In the genomic region with DNA sequence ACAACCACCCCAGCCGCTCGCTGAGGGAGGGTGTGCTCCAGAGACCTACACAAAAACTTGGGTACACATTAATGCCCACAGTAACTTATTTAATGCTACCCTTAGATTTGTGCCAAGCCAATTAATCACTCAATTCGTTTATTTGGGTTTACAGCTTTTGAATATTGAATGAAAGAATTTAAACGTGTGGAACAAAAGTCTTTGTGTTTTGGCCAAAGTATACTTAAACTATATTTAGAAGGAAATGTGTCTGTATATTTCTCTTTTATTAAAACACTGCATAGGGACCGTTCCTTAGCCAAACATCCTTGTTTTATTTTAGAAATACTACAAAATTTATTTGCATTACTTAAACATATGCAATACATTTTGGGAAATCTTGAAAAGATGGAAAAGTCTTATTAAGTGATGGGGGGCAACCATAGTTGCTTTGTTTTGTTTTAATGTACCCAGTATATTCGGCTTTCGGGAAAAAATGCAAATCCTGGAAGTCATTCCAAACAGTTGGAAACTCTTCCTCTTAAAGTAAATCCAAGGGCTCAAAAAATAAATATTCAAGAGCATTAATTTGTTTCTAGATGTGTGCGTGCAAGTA, we compare ENCODE assay signal across 11 cellular contexts. TPM values are rescaled to one million over a fixed set of nuclear protein-coding genes. Genes with fewer than 3 reads are reported as not detected.
A peak's percentile ranks its signal among the peaks of the same experiment; 100 is the strongest.
DNase-seq lines count a peak whose midpoint lies in the region; ATAC-seq, FAIRE-seq and TF ChIP-seq lines count a peak whose summit lies in the region.
"Had no signal": no experiment of that assay in that cellular context is flagged by ENCODE, and none has a peak within 500 bp of the region (broad histone marks: within the 10 kb centered on the region; RNA-seq: fewer than 3 reads in every experiment).

No MANE protein-coding gene starts in this region.

- TF ChIP-seq CTCF in HFFc6 (IDR thresholded peaks at IDR 0.05) (no peak), GM12878 (IDR thresholded peaks at IDR 0.05 in 2 of 3, conservative IDR thresholded peaks at IDR 0.05 in 1 of 3; ENCODE audit: control insufficient read depth in 2 of 3, extremely low read depth in 1 of 3, insufficient read depth in 1 of 3, low read depth in 3 of 3, low read length in 3 of 3) (no peak), foreskin fibroblast (IDR thresholded peaks at IDR 0.05; ENCODE audit: low read depth, low read length) (no peak)

- H3K27ac Mint-ChIP-seq in HFFc6 = no peak overlapping the region

- H3K36me3 ChIP-seq in GM12878 (ENCODE audit: control insufficient read depth in 2 of 2, insufficient read depth in 2 of 2, low read length in 1 of 2) (no peaks in the 10 kb centered on the region), mesendoderm (ENCODE audit: control insufficient read depth, insufficient read depth, low read length) (no peaks in the 10 kb centered on the region), subcutaneous abdominal adipose tissue (ENCODE audit: control insufficient read depth in 5 of 5, insufficient read depth in 5 of 5, low read length in 5 of 5) (no peaks in the 10 kb centered on the region)
- H3K36me3 ChIP-seq: uterus had no signal

- H4K8ac ChIP-seq in mesendoderm (ENCODE audit: low read depth, low read length) = no peak overlapping the region

- H4K5ac ChIP-seq in mesendoderm (ENCODE audit: low read length) = no peak overlapping the region

- H3K18ac ChIP-seq in mesendoderm (ENCODE audit: low read length) = peak overlapping the region; percentile 25

- no peaks in the 10 kb centered on the region for H3K27me3 ChIP-seq in GM12878 (replicated peaks in 1 of 2; ENCODE audit: control insufficient read depth in 2 of 2, insufficient read depth in 2 of 2, low read length in 1 of 2)
- H3K27me3 ChIP-seq in mesendoderm (ENCODE audit: insufficient read depth, low read length, poor library complexity) = no peaks in the 10 kb centered on the region
- no peaks in the 10 kb centered on the region for H3K27me3 ChIP-seq in subcutaneous abdominal adipose tissue (ENCODE audit: control insufficient read depth in 5 of 5, insufficient read depth in 4 of 5, low read length in 5 of 5)
- H3K27me3 ChIP-seq: uterus had no signal

- H3K9ac ChIP-seq in GM12878 (ENCODE audit: control insufficient read depth, insufficient read depth, low read length) (no peak overlapping the region), mesendoderm (ENCODE audit: low read length) (peak overlapping the region; percentile 41), subcutaneous abdominal adipose tissue (ENCODE audit: low read length in 5 of 5) (no peak overlapping the region)

- no peak overlapping the region for H2BK120ac ChIP-seq in mesendoderm (ENCODE audit: low read depth, low read length)

- no peak for ATAC-seq in GM12878

- H3K79me1 ChIP-seq in mesendoderm (ENCODE audit: low read length) = no peaks in the 10 kb centered on the region

- TF ChIP-seq POLR2A in GM12878 (IDR thresholded peaks at IDR 0.05; ENCODE audit: low read depth, low read length) = no peak
- no peak for TF ChIP-seq POLR2A in erythroblast (IDR thresholded peaks at IDR 0.05; ENCODE audit: low read length)

- H3K36me3 Mint-ChIP-seq in HFFc6 (ENCODE audit: low read depth) = no peaks in the 10 kb centered on the region

- DNase-seq in HFFc6 (no peak), GM12878 (ENCODE audit: low read depth, low spot score) (no peak), mesendoderm (no peak), foreskin fibroblast (no peak), NCI-H1436 (lab: John Stamatoyannopoulos, UW) (no peak), erythroblast (lab: John Stamatoyannopoulos, UW) (no peak), NCI-H1092 treated with DMSO at 0.1 percent for 48 hours (lab: John Stamatoyannopoulos, UW) (no peak)
- DNase-seq: DMS53; stimulated activated CD4-positive, alpha-beta T cell treated with anti-CD3 and anti-CD28 coated beads, Interleukin-4, amount 100 ng/mL, for 1 hour had no signal

- H3K4me2 ChIP-seq in GM12878 (ENCODE audit: control insufficient read depth, insufficient read depth) (peak overlapping the region; percentile 44; the same call in 1 of the 2 replicates), mesendoderm (ENCODE audit: low read length) (no peak overlapping the region)

- peaks cover 26% of the 10 kb centered on the region for H3K4me1 Mint-ChIP-seq in HFFc6 (ENCODE audit: low read depth)

- CTCF ChIA-PET in GM12878 (lab: Yijun Ruan, JAX) = no interaction called here

- RAD21 ChIA-PET in GM12878 (lab: Charles Lee; ENCODE audit: unreplicated experiment) = interaction anchor here (0.6 to 2.0 kb wide), 2 partner anchors 8 to 186 kb away, joined by 3 to 7 read pairs; no protein-coding TSS in a partner anchor

- no peak overlapping the region for H2AFZ ChIP-seq in GM12878 (ENCODE audit: control insufficient read depth, low read depth, low read length)

- peaks cover 31% of the 10 kb centered on the region for H3K27me3 Mint-ChIP-seq in HFFc6 (ENCODE audit: insufficient read depth)

- H2BK5ac ChIP-seq in mesendoderm (ENCODE audit: low read length) = no peak overlapping the region

- no peak overlapping the region for H2AK5ac ChIP-seq in mesendoderm (ENCODE audit: low read length)

- no TSS peak for BruUV-seq in GM12878 (replicated peaks; lab: Mats Ljungman, UMichigan)

- peak overlapping the region; percentile 72 for H3K4ac ChIP-seq in mesendoderm (ENCODE audit: low read depth, low read length)

- H3K4me3 ChIP-seq in GM12878 (peak overlapping the region; percentile 9; the same call in 1 of the 2 replicates), mesendoderm (ENCODE audit: low read length) (no peak overlapping the region), subcutaneous abdominal adipose tissue (ENCODE audit: low read depth in 1 of 5, low read length in 5 of 5) (peak overlapping the region; percentile 29 to 60 (median 45)), foreskin fibroblast (ENCODE audit: low read depth in 1 of 2, low read length in 2 of 2) (peak overlapping the region in 1 of 2 donors; percentile 30)

- H3K56ac ChIP-seq in mesendoderm (ENCODE audit: low read length) = peak overlapping the region; percentile 68

- no peaks in the 10 kb centered on the region; the same call in 2 of the 3 replicates for H3K9me3 ChIP-seq in GM12878 (replicated peaks; ENCODE audit: control insufficient read depth, insufficient read depth, low read length)
- no peaks in the 10 kb centered on the region for H3K9me3 ChIP-seq in subcutaneous abdominal adipose tissue (ENCODE audit: control insufficient read depth in 5 of 5, low read length in 5 of 5)
- H3K9me3 ChIP-seq: uterus had no signal

- intact Hi-C loops in GM12878 (cut with micrococcal nuclease; ENCODE audit: unreplicated experiment) = no loop called here

- TF ChIP-seq RAD21 in GM12878 (IDR thresholded peaks at IDR 0.05; ENCODE audit: insufficient read depth, low read depth, low read length) = no peak

- WGBS in GM12878 (ENCODE audit: insufficient coverage, insufficient replicate concordance, low lambda C conversion rate, missing lambda C conversion rate) = 64% methylated on average over 8 of the region's 8 CpGs
- WGBS in mesendoderm (ENCODE audit: extremely low coverage, insufficient coverage, low lambda C conversion rate) = no CpG with 5 or more reads among the region's 8 CpGs

- H3K4me1 ChIP-seq in GM12878 (ENCODE audit: control insufficient read depth, insufficient read depth, low read length) = peaks cover 15% of the 10 kb centered on the region
- H3K4me1 ChIP-seq in mesendoderm (ENCODE audit: control insufficient read depth, low read depth, low read length) = peaks cover 37% of the 10 kb centered on the region
- peaks cover 0 to 63% (median 40%) of the 10 kb centered on the region in 5 donors for H3K4me1 ChIP-seq in subcutaneous abdominal adipose tissue (ENCODE audit: control insufficient read depth in 5 of 5, insufficient read depth in 5 of 5, low read length in 5 of 5)
- H3K4me1 ChIP-seq: uterus had no signal

- H3K4me3 Mint-ChIP-seq in HFFc6 = peak overlapping the region; percentile 80

- H3K23ac ChIP-seq in mesendoderm (ENCODE audit: low read length) = no peak overlapping the region

- in situ Hi-C loops in GM12878 (cut with MboI) = no loop called here

- H4K20me1 ChIP-seq in GM12878 (ENCODE audit: control insufficient read depth, insufficient read depth) = no peaks in the 10 kb centered on the region

- no peak overlapping the region for H2BK15ac ChIP-seq in mesendoderm (replicated peaks; ENCODE audit: low read depth)

- H3K9me3 Mint-ChIP-seq in HFFc6 = no peaks in the 10 kb centered on the region

- FAIRE-seq in GM12878 (lab: Jason Lieb, UNC) = no peak

- no peak overlapping the region for H3K27ac ChIP-seq in GM12878 (ENCODE audit: control insufficient read depth, insufficient read depth)
- H3K27ac ChIP-seq in mesendoderm (ENCODE audit: low read depth, low read length) = peak overlapping the region; percentile 58
- no peak overlapping the region for H3K27ac ChIP-seq in subcutaneous abdominal adipose tissue (ENCODE audit: low read depth, low read length)

- POLR2A ChIA-PET in GM12878 (lab: Charles Lee) = interaction anchor here (1.3 kb wide), 1 partner anchor 10 kb away, joined by 4 read pairs; no protein-coding TSS in a partner anchor

- TF ChIP-seq EP300 in GM12878 (IDR thresholded peaks at IDR 0.05; ENCODE audit: borderline replicate concordance in 1 of 2, control insufficient read depth in 1 of 2, low read depth in 2 of 2, low read length in 2 of 2) = no peak

- SMC1A ChIA-PET in GM12878 (lab: Charles Lee; ENCODE audit: uncharacterized antibody, unreplicated experiment) = interaction anchor here (1.6 kb wide), 1 partner anchor 10 kb away, joined by 6 read pairs; no protein-coding TSS in a partner anchor

- H3K79me2 ChIP-seq in GM12878 (ENCODE audit: control insufficient read depth, insufficient read depth, low read length) (peaks cover 75% of the 10 kb centered on the region), mesendoderm (ENCODE audit: control insufficient read depth, insufficient read depth, low read length) (peaks cover 55% of the 10 kb centered on the region)

RNA-seq across cellular contexts. Expression of gene ZNF608, which starts 11.8 kb away (rescaled TPM):
- total RNA-seq in HFFc6 (2021; fragmentation: NEBNext Ultra II Directional; extraction: Animal tissue kit (Norgen Biotek cat#: 25700)) = under 1 TPM; 0.28 to 0.85 (median 0.33) TPM
- 55.7 and 55.8 TPM in 2 replicates for total RNA-seq in GM12878 (2013; cell fraction: nucleolus; rRNA removed)
- total RNA-seq in GM12878 (2014; rRNA removed) (0.73 and 0.76 TPM in 2 replicates), GM12878 (2014; rRNA removed; fragmentation: Illumina TruSeq; extraction: Trizol) (0.63 and 1.1 TPM in 2 replicates), GM12878 (2021) (0.77 and 0.87 TPM in 2 replicates)
- 8.3 TPM for polyA plus RNA-seq in GM12878 (2011; ENCODE audit: low read depth)
- polyA plus RNA-seq in GM12878 (2011; rRNA removed) (6.7 and 7.2 TPM in 2 replicates), GM12878 (2014; fragmentation: Illumina TruSeq; extraction: Trizol) (0.62 and 0.84 TPM in 2 replicates), GM12878 (2014; fragmentation: Nextera tagmentation; extraction: Ambion mirVana) (under 1 TPM; 0.19 to 0.31 TPM), GM12878 (2014; rRNA removed) (0.60 and 0.65 TPM in 2 replicates), GM12878 (2016; fragmentation: Nextera tagmentation; extraction: Ambion mirVana) (under 1 TPM; 0.23 to 0.37 TPM)
- 4.0 and 4.2 TPM in 2 replicates for polyA plus RNA-seq in GM12878 (2011; cell fraction: cytosol; rRNA removed)
- polyA plus RNA-seq in GM12878 (2011; cell fraction: nucleus; rRNA removed) = 7.8 and 8.9 TPM in 2 replicates
- 12.2 and 14.9 TPM in 2 replicates for polyA plus RNA-seq in GM12878 (2012)
- polyA minus RNA-seq in GM12878 (2011; rRNA and poly(A)+ RNA removed) = 7.8 and 10.2 TPM in 2 replicates
- polyA minus RNA-seq in GM12878 (2011; cell fraction: cytosol; rRNA and poly(A)+ RNA removed) = 4.9 and 5.3 TPM in 2 replicates
- polyA minus RNA-seq in GM12878 (2011; cell fraction: nucleus; rRNA and poly(A)+ RNA removed) = 7.6 and 11.6 TPM in 2 replicates
- 45.0 TPM for polyA plus RNA-seq in mesendoderm (2013, experiment 1 of 2)
- polyA plus RNA-seq in mesendoderm (2013, experiment 2 of 2) = 42.8 TPM
